17 cellular contexts compared by ENCODE assay signal in the genomic region with DNA sequence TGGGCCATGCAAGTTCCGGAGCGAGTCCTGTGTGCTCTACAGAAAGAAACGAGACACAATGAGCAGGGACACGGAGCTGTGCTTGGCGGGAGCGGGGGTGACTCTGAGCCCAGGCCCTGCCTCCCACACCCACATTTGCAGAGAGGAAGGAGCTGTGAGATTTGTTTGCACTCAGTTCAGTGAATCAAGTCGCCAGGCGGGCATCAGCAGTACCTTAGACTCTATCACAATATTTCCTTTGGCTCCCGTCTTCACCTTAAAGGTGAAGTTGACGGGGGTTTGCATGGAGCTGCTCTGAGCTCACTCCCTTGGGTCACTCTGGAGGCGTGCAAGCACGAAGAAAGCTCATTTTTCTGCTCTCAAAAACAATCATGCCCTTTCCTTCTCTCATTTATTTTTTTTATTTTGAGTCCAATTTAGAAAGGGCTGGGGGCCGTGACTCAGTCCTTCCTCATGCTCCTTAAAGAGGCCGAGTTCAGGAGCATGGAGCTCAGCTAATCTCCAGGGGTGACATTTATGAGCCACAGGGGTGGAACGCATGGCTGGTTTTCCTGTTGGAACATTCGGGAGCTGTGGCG.
DNase-seq lines count a peak whose midpoint lies in the region; ATAC-seq and TF ChIP-seq lines count a peak whose summit lies in the region.
"Had no signal": no experiment of that assay in that cellular context is flagged by ENCODE, and none has a peak within 500 bp of the region (broad histone marks: within the 10 kb centered on the region; RNA-seq: fewer than 3 reads in every experiment).

No MANE protein-coding gene starts in this region.

- no peaks in the 10 kb centered on the region for H3K27me3 ChIP-seq in upper lobe of right lung
- H3K27me3 ChIP-seq: uterus had no signal

- H3K4me3 ChIP-seq in astrocyte of the spinal cord (ENCODE audit: low read depth, low read length) (no peak overlapping the region), upper lobe of right lung (no peak overlapping the region)
- H3K4me3 ChIP-seq: uterus had no signal

- ATAC-seq in upper lobe of right lung, result no peak
- ATAC-seq: stimulated activated naive B cell treated with anti-CD40 and anti-IgM and Interleukin-4, amounts not matched to agents 10 μg/mL and 1 μg/mL and 100 μg/mL, for 72 hours had no signal

- no peaks in the 10 kb centered on the region for H3K36me3 Mint-ChIP-seq in HFFc6 (ENCODE audit: low read depth)
- H3K36me3 Mint-ChIP-seq: brain; stimulated activated naive B cell treated with anti-CD40 and anti-IgM and Interleukin-4, amounts not matched to agents 10 μg/mL and 1 μg/mL and 100 μg/mL, for 72 hours had no signal

- no peaks in the 10 kb centered on the region; the same call in 1 of the 2 replicates for H3K27me3 Mint-ChIP-seq in HFFc6 (ENCODE audit: insufficient read depth)

- peak overlapping the region; percentile 92 for H3K27ac Mint-ChIP-seq in HFFc6
- H3K27ac Mint-ChIP-seq: brain; H9; memory B cell; stimulated activated naive B cell treated with anti-CD40 and anti-IgM and Interleukin-4, amounts not matched to agents 10 μg/mL and 1 μg/mL and 100 μg/mL, for 72 hours had no signal

- H3K9me3 Mint-ChIP-seq in HFFc6, result no peaks in the 10 kb centered on the region
- H3K9me3 Mint-ChIP-seq: H9; stimulated activated naive B cell treated with anti-CD40 and anti-IgM and Interleukin-4, amounts not matched to agents 10 μg/mL and 1 μg/mL and 100 μg/mL, for 72 hours had no signal

- peaks cover 66% of the 10 kb centered on the region for H3K4me1 Mint-ChIP-seq in HFFc6 (ENCODE audit: low read depth)
- H3K4me1 Mint-ChIP-seq: brain; H9; memory B cell; stimulated activated naive B cell treated with anti-CD40 and anti-IgM and Interleukin-4, amounts not matched to agents 10 μg/mL and 1 μg/mL and 100 μg/mL, for 72 hours had no signal

- intact Hi-C loops in upper lobe of right lung (cut with DNase I), result no loop called here

- no peaks in the 10 kb centered on the region for H3K4me1 ChIP-seq in upper lobe of right lung
- H3K4me1 ChIP-seq: uterus had no signal

- no peak for TF ChIP-seq CTCF in HFFc6 (IDR thresholded peaks at IDR 0.05)
- TF ChIP-seq CTCF in astrocyte of the spinal cord (IDR thresholded peaks at IDR 0.05; ENCODE audit: low read depth, low read length), result no peak
- TF ChIP-seq CTCF in upper lobe of right lung (IDR thresholded peaks at IDR 0.05), result no peak

- H3K27ac ChIP-seq in upper lobe of right lung, result no peak overlapping the region
- H3K27ac ChIP-seq: uterus had no signal

- in situ Hi-C loops in astrocyte of the spinal cord (cut with HindIII; ENCODE audit: low sequenced_read_pairs), result no loop called here

- no peaks in the 10 kb centered on the region for H3K9me3 ChIP-seq in upper lobe of right lung
- H3K9me3 ChIP-seq: uterus had no signal

- DNase-seq in HFFc6, result peak; percentile 38
- peak; percentile 93 for DNase-seq in astrocyte of the spinal cord (ENCODE audit: low read depth, low spot score)
- DNase-seq in left kidney (ENCODE audit: low read depth, low spot score), result peak; percentile 69
- DNase-seq in upper lobe of right lung, result peak; percentile 17
- no peak for DNase-seq in T-helper 9 cell
- DNase-seq in NCI-H2107 (lab: John Stamatoyannopoulos, UW), result no peak
- no peak for DNase-seq in ureter (ENCODE audit: low spot score)
- DNase-seq: activated gamma-delta T cell; DMS79 treated with DMSO at 0.1 percent for 48 hours; effector memory CD4-positive, alpha-beta T cell; H9; NCI-H1436 treated with DMSO at 0.1 percent for 48 hours; OCI-M1; stimulated activated naive B cell treated with anti-CD40 and anti-IgM and Interleukin-4, amounts not matched to agents 10 μg/mL and 1 μg/mL and 100 μg/mL, for 72 hours; uterus had no signal

- H3K36me3 ChIP-seq in upper lobe of right lung, result no peaks in the 10 kb centered on the region
- H3K36me3 ChIP-seq: uterus had no signal

- peak overlapping the region; percentile 48 for H3K4me3 Mint-ChIP-seq in HFFc6
- H3K4me3 Mint-ChIP-seq: brain; H9; memory B cell; stimulated activated naive B cell treated with anti-CD40 and anti-IgM and Interleukin-4, amounts not matched to agents 10 μg/mL and 1 μg/mL and 100 μg/mL, for 72 hours had no signal

Comparison
In these comparisons a context has a peak if more than half of its experiments do, and no peak if none do; other contexts are left out.
1. DNase-seq: peak in HFFc6 (single experiment), astrocyte of the spinal cord (single experiment), left kidney (single experiment) and upper lobe of right lung (single experiment); none in T-helper 9 cell (single experiment), NCI-H2107 (single experiment) and ureter (single experiment).